In the genomic region with DNA sequence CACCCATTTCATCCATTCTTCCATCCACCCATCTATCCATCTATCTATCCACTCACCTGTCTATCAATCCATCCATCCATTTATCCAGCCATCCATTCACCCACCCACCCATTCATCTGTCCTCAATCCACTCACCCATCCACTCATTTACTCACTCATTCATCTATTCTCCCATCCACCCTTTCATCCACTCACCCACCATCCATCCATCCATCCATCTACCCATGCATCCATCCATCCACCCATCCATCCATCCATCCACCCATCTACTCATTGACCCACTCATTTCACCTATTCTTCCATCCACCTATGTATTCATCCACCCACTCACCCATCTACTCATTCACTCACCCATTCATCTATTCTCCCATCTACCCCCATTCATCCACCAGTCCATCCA, we compare ENCODE assay signal across 1 cellular context.
TF ChIP-seq lines count a peak whose summit lies in the region.

No MANE protein-coding gene starts in this region.

TF ChIP-seq in HEK293, 187 proteins besides CTCF, POLR2A, EP300 and RAD21 (continued from another document):
- TF ChIP-seq GLIS1 (tag by site-specific recombination; IDR thresholded peaks at IDR 0.05), result no peak
- TF ChIP-seq ZNF404 (tag by site-specific recombination; IDR thresholded peaks at IDR 0.05), result no peak
- no peak for TF ChIP-seq ZNF585B (tag by site-specific recombination; IDR thresholded peaks at IDR 0.05)
- no peak for TF ChIP-seq ZNF843 (tag by site-specific recombination; IDR thresholded peaks at IDR 0.05)
- no peak for TF ChIP-seq KLF16 (tag by site-specific recombination; IDR thresholded peaks at IDR 0.05)
- no peak for TF ChIP-seq HOXC10 (CRISPR knock-in tag; IDR thresholded peaks at IDR 0.05)
- TF ChIP-seq ZNF335 (tag by site-specific recombination; conservative IDR thresholded peaks at IDR 0.05), result no peak
- TF ChIP-seq TCF7L2 (IDR thresholded peaks at IDR 0.05; ENCODE audit: borderline replicate concordance, low read depth, low read length), result no peak
- TF ChIP-seq ZEB2 (tag by site-specific recombination; IDR thresholded peaks at IDR 0.05), result no peak
- TF ChIP-seq, protein P1, sequence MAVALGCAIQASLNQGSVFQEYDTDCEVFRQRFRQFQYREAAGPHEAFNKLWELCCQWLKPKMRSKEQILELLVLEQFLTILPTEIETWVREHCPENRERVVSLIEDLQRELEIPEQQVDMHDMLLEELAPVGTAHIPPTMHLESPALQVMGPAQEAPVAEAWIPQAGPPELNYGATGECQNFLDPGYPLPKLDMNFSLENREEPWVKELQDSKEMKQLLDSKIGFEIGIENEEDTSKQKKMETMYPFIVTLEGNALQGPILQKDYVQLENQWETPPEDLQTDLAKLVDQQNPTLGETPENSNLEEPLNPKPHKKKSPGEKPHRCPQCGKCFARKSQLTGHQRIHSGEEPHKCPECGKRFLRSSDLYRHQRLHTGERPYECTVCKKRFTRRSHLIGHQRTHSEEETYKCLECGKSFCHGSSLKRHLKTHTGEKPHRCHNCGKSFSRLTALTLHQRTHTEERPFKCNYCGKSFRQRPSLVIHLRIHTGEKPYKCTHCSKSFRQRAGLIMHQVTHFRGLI (tag by site-specific recombination; IDR thresholded peaks at IDR 0.05), result no peak
- no peak for TF ChIP-seq ZNF223 (tag by site-specific recombination; IDR thresholded peaks at IDR 0.05)
- no peak for TF ChIP-seq ZBTB48 (tag by site-specific recombination; IDR thresholded peaks at IDR 0.05)
- no peak for TF ChIP-seq ZNF274 (IDR thresholded peaks at IDR 0.05; ENCODE audit: low read length)
- 0 out of 2 replicates have a peak, but pooled peaks have one; percentile 16 for TF ChIP-seq ZNF274 (tag by site-specific recombination; IDR thresholded peaks at IDR 0.05; ENCODE audit: borderline replicate concordance)
- peak; percentile 97 for TF ChIP-seq ZNF366 (tag by site-specific recombination; conservative IDR thresholded peaks at IDR 0.05)
- TF ChIP-seq ZNF514 (tag by site-specific recombination; IDR thresholded peaks at IDR 0.05), result 0 out of 2 replicates have a peak, but pooled peaks have one; percentile 30
- no peak for TF ChIP-seq ZNF324 (tag by site-specific recombination; IDR thresholded peaks at IDR 0.05)
- no peak for TF ChIP-seq ZNF202 (tag by site-specific recombination; IDR thresholded peaks at IDR 0.05; ENCODE audit: borderline replicate concordance)
- TF ChIP-seq ZNF544 (tag by site-specific recombination; IDR thresholded peaks at IDR 0.05), result no peak
- no peak for TF ChIP-seq ZSCAN4 (tag by site-specific recombination; IDR thresholded peaks at IDR 0.05)
- TF ChIP-seq ZFHX2 (tag by site-specific recombination; conservative IDR thresholded peaks at IDR 0.05), result peak; percentile 64
- no peak for TF ChIP-seq ZNF341 (tag by site-specific recombination; IDR thresholded peaks at IDR 0.05; ENCODE audit: low read depth)
- no peak for TF ChIP-seq FEZF1 (tag by site-specific recombination; IDR thresholded peaks at IDR 0.05)
- TF ChIP-seq YY2 (tag by site-specific recombination; IDR thresholded peaks at IDR 0.05), result 0 out of 2 replicates have a peak, but pooled peaks have one; percentile 24
- peak; percentile 86 for TF ChIP-seq ZBTB17 (tag by site-specific recombination; IDR thresholded peaks at IDR 0.05)
- TF ChIP-seq ZNF133 (tag by site-specific recombination; IDR thresholded peaks at IDR 0.05), result no peak
- TF ChIP-seq ZNF629 (tag by site-specific recombination; IDR thresholded peaks at IDR 0.05), result no peak
- TF ChIP-seq, protein P2, sequence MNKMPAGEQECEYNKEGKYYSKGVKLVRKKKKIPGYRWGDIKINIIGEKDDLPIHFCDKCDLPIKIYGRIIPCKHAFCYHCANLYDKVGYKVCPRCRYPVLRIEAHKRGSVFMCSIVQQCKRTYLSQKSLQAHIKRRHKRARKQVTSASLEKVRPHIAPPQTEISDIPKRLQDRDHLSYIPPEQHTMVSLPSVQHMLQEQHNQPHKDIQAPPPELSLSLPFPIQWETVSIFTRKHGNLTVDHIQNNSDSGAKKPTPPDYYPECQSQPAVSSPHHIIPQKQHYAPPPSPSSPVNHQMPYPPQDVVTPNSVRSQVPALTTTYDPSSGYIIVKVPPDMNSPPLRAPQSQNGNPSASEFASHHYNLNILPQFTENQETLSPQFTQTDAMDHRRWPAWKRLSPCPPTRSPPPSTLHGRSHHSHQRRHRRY (tag by site-specific recombination; IDR thresholded peaks at IDR 0.05), result no peak
- no peak for TF ChIP-seq ZNF529 (tag by site-specific recombination; IDR thresholded peaks at IDR 0.05; ENCODE audit: insufficient replicate concordance)
- TF ChIP-seq ZNF776 (tag by site-specific recombination; IDR thresholded peaks at IDR 0.05; ENCODE audit: borderline replicate concordance), result no peak
- no peak for TF ChIP-seq REPIN1 (tag by site-specific recombination; IDR thresholded peaks at IDR 0.05; ENCODE audit: low read depth)
- TF ChIP-seq ZNF138 (tag by site-specific recombination; IDR thresholded peaks at IDR 0.05; ENCODE audit: borderline replicate concordance), result no peak
- no peak for TF ChIP-seq ZNF670 (tag by site-specific recombination; IDR thresholded peaks at IDR 0.05; ENCODE audit: low read depth)
- TF ChIP-seq BCL11A (tag by site-specific recombination; IDR thresholded peaks at IDR 0.05; ENCODE audit: low read depth), result no peak
- no peak for TF ChIP-seq ZNF214 (tag by site-specific recombination; IDR thresholded peaks at IDR 0.05; ENCODE audit: borderline replicate concordance)
- TF ChIP-seq, protein P3, sequence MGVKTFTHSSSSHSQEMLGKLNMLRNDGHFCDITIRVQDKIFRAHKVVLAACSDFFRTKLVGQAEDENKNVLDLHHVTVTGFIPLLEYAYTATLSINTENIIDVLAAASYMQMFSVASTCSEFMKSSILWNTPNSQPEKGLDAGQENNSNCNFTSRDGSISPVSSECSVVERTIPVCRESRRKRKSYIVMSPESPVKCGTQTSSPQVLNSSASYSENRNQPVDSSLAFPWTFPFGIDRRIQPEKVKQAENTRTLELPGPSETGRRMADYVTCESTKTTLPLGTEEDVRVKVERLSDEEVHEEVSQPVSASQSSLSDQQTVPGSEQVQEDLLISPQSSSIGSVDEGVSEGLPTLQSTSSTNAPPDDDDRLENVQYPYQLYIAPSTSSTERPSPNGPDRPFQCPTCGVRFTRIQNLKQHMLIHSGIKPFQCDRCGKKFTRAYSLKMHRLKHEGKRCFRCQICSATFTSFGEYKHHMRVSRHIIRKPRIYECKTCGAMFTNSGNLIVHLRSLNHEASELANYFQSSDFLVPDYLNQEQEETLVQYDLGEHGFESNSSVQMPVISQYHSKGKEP (tag by site-specific recombination; IDR thresholded peaks at IDR 0.05), result no peak
- TF ChIP-seq, protein P4, sequence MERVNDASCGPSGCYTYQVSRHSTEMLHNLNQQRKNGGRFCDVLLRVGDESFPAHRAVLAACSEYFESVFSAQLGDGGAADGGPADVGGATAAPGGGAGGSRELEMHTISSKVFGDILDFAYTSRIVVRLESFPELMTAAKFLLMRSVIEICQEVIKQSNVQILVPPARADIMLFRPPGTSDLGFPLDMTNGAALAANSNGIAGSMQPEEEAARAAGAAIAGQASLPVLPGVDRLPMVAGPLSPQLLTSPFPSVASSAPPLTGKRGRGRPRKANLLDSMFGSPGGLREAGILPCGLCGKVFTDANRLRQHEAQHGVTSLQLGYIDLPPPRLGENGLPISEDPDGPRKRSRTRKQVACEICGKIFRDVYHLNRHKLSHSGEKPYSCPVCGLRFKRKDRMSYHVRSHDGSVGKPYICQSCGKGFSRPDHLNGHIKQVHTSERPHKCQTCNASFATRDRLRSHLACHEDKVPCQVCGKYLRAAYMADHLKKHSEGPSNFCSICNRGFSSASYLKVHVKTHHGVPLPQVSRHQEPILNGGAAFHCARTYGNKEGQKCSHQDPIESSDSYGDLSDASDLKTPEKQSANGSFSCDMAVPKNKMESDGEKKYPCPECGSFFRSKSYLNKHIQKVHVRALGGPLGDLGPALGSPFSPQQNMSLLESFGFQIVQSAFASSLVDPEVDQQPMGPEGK (tag by site-specific recombination; IDR thresholded peaks at IDR 0.05), result no peak
- no peak for TF ChIP-seq ZNF362 (tag by site-specific recombination; IDR thresholded peaks at IDR 0.05)
